Comparison of ENCODE assay signal across 21 cellular contexts in the genomic region with DNA sequence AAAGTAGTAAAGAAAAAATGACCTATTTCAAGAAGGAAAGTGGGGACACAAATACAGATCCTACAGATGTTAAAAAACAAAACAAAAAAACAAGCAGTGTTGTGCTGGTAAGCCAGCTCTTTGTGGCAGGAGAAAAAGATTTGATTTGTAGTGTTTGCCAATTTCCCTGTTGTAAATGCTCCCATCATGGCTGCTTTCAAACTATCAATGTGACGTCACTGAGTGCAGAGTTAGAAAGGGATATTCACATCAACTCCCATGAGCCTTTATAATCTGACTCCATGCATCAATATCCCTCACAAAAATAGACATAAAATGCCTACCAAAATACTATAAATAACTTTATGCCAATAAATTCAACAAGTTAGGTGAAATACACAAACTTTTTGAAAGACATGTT. TPM values are rescaled to one million over a fixed set of nuclear protein-coding genes. Genes with fewer than 3 reads are reported as not detected.
DNase-seq lines count a peak whose midpoint lies in the region; ATAC-seq, FAIRE-seq and TF ChIP-seq lines count a peak whose summit lies in the region.
"Had no signal": no experiment of that assay in that cellular context is flagged by ENCODE, and none has a peak within 500 bp of the region (broad histone marks: within the 10 kb centered on the region; RNA-seq: fewer than 3 reads in every experiment).

No MANE protein-coding gene starts in this region.

- POLR2A ChIA-PET in HepG2 (lab: Yijun Ruan, JAX) (no interaction called here), HEK293 (lab: Yijun Ruan, JAX) (no interaction called here)

- intact Hi-C loops in HepG2 (cut with micrococcal nuclease; ENCODE audit: unreplicated experiment) (no loop called here), right lobe of liver (cut with DNase I) (no loop called here)

- no peak for TF ChIP-seq POLR2A in HepG2 (IDR thresholded peaks at IDR 0.05; ENCODE audit: insufficient read depth in 1 of 2, low read depth in 2 of 2, low read length in 2 of 2)
- no peak for TF ChIP-seq POLR2A in right lobe of liver (IDR thresholded peaks at IDR 0.05)

- ATAC-seq in HepG2, result no peak
- ATAC-seq in right lobe of liver, result no peak
- no peak for ATAC-seq in esophagus mucosa

- H3K4me3 ChIP-seq in HepG2 (replicated peaks in 1 of 3; ENCODE audit: insufficient read depth in 1 of 3, low read depth in 2 of 3, low read length in 3 of 3) (no peak overlapping the region), right lobe of liver (no peak overlapping the region), HEK293 (ENCODE audit: low read depth, low read length) (no peak overlapping the region)
- H3K4me3 ChIP-seq: BLaER1 had no signal

- no peak for TF ChIP-seq RAD21 in HepG2 (CRISPR knock-in tag; IDR thresholded peaks at IDR 0.05)

- H3K36me3 ChIP-seq in HepG2 (replicated peaks in 1 of 2; ENCODE audit: control insufficient read depth in 1 of 2, insufficient read depth in 2 of 2, low read length in 2 of 2) (no peaks in the 10 kb centered on the region), right lobe of liver (no peaks in the 10 kb centered on the region), HEK293 (ENCODE audit: control insufficient read depth in 2 of 2, insufficient read depth in 1 of 2, low read length in 2 of 2) (no peaks in the 10 kb centered on the region)
- H3K36me3 ChIP-seq: BE2C, BLaER1 had no signal

- no peak for FAIRE-seq in HepG2 (lab: Jason Lieb, UNC)
- FAIRE-seq: G401.6, GM12891 had no signal

- no peaks in the 10 kb centered on the region for H4K20me1 ChIP-seq in HepG2 (ENCODE audit: insufficient read depth, low read length)
- H4K20me1 ChIP-seq: BLaER1 had no signal

- TF ChIP-seq CTCF in HepG2 (CRISPR knock-in tag; IDR thresholded peaks at IDR 0.05) (no peak), right lobe of liver (IDR thresholded peaks at IDR 0.05) (no peak), HEK293 (tag by site-specific recombination; IDR thresholded peaks at IDR 0.05) (no peak)

- H3K79me2 ChIP-seq in HepG2 (ENCODE audit: insufficient read depth, low read length), result no peaks in the 10 kb centered on the region

- no peak overlapping the region for H2AFZ ChIP-seq in HepG2 (ENCODE audit: low read length)

- no peak overlapping the region for H3K4me2 ChIP-seq in HepG2 (ENCODE audit: low read depth, low read length)
- H3K4me2 ChIP-seq: BLaER1 had no signal

- BruUV-seq in HepG2 (replicated peaks; lab: Mats Ljungman, UMichigan), result no TSS peak

- DNase-seq in HepG2 (ENCODE audit: low spot score), result no peak
- DNase-seq in right lobe of liver, result no peak
- DNase-seq in NCI-H510A treated with DMSO at 0.1 percent for 48 hours (lab: John Stamatoyannopoulos, UW), result no peak
- DNase-seq: ACHN; BE2C; C1 segment of cervical spinal cord; CD4-positive, alpha-beta memory T cell; CD4-positive, CD25-positive, alpha-beta regulatory T cell; CD8-positive, alpha-beta memory T cell; COR-L47; DMS 273 treated with DMSO at 0.1 percent for 48 hours; DMS79 treated with DMSO at 0.1 percent for 48 hours; GF-D8 had no signal

- TF ChIP-seq EP300 in HepG2 (IDR thresholded peaks at IDR 0.05; ENCODE audit: low read depth in 2 of 2, low read length in 2 of 2) (no peak), HepG2 (CRISPR knock-in tag; IDR thresholded peaks at IDR 0.05; ENCODE audit: borderline replicate concordance) (no peak)

- H3K4me1 ChIP-seq in HepG2 (ENCODE audit: insufficient read depth, low read length) (no peaks in the 10 kb centered on the region), right lobe of liver (no peaks in the 10 kb centered on the region), HEK293 (ENCODE audit: control insufficient read depth, insufficient read depth, low read length) (no peaks in the 10 kb centered on the region)
- H3K4me1 ChIP-seq: BE2C, BLaER1 had no signal

- CTCF ChIA-PET in HepG2 (lab: Yijun Ruan, JAX; ENCODE audit: low intra/inter-chr PET ratio, low total read pairs) (no interaction called here), HEK293 (lab: Yijun Ruan, JAX) (interaction anchor here (2.1 kb wide), 1 partner anchor 16 kb away, joined by 7 read pairs; no protein-coding TSS in a partner anchor)

- H3K27me3 ChIP-seq in HepG2 (ENCODE audit: control insufficient read depth in 1 of 2, insufficient read depth in 2 of 2, low read length in 2 of 2) (no peaks in the 10 kb centered on the region), right lobe of liver (no peaks in the 10 kb centered on the region)
- H3K27me3 ChIP-seq: BE2C, BLaER1 had no signal

- 0% methylated on average over 1 of the region's 1 CpG for WGBS in HepG2 (ENCODE audit: low lambda C conversion rate)
- 75% methylated on average over 1 of the region's 1 CpG for WGBS in right lobe of liver (ENCODE audit: insufficient coverage, low coverage, low lambda C conversion rate, missing lambda C conversion rate)

- H3K27ac ChIP-seq in HepG2 (ENCODE audit: extremely low read length, insufficient read depth, low read length) (no peak overlapping the region), right lobe of liver (no peak overlapping the region), HEK293 (ENCODE audit: extremely low read depth, low read depth, low read length) (no peak overlapping the region)
- H3K27ac ChIP-seq: 22Rv1, BLaER1 had no signal

- no peak overlapping the region for H3K9ac ChIP-seq in HepG2 (ENCODE audit: insufficient read depth, low read depth, low read length)
- H3K9ac ChIP-seq: BLaER1 had no signal

- in situ Hi-C loops in HepG2 (cut with HindIII; ENCODE audit: extremely low pct_ligation_motif_present, low pct_unique_long_range_greater_than_20kb), result no loop called here

- H3K9me3 ChIP-seq in HepG2 (ENCODE audit: low read length) (no peaks in the 10 kb centered on the region), right lobe of liver (no peaks in the 10 kb centered on the region), HEK293 (ENCODE audit: control insufficient read depth, insufficient read depth, low read depth, low read length) (no peaks in the 10 kb centered on the region; the same call in none of the 2 replicates)
- H3K9me3 ChIP-seq: BLaER1 had no signal

TF ChIP-seq in HepG2, 621 proteins besides CTCF, POLR2A, EP300 and RAD21:
- TF ChIP-seq ZNF282 (IDR thresholded peaks at IDR 0.05; ENCODE audit: partially characterized antibody), result no peak
- no peak for TF ChIP-seq ZKSCAN1 (IDR thresholded peaks at IDR 0.05; ENCODE audit: low read length)
- TF ChIP-seq CREB1 (IDR thresholded peaks at IDR 0.05), result peak; percentile 94
- TF ChIP-seq CREB1 (CRISPR knock-in tag; IDR thresholded peaks at IDR 0.05), result no peak
- no peak for TF ChIP-seq ZNF703 (CRISPR knock-in tag; IDR thresholded peaks at IDR 0.05; ENCODE audit: borderline replicate concordance)
- TF ChIP-seq SATB2 (CRISPR knock-in tag; IDR thresholded peaks at IDR 0.05), result no peak
- TF ChIP-seq TBL1XR1 (IDR thresholded peaks at IDR 0.05; ENCODE audit: borderline replicate concordance, low read length, partially characterized antibody), result no peak
- peak; percentile 71; the same call in 1 of the 2 replicates for TF ChIP-seq ATF7 (IDR thresholded peaks at IDR 0.05)
- no peak for TF ChIP-seq ATF7 (CRISPR knock-in tag; IDR thresholded peaks at IDR 0.05)
- TF ChIP-seq XRCC5 (optimal IDR thresholded peaks at IDR 0.05; ENCODE audit: low read length), result no peak
- TF ChIP-seq ZNF17 (CRISPR knock-in tag; IDR thresholded peaks at IDR 0.05), result no peak
- no peak for TF ChIP-seq ATAD3A (CRISPR knock-in tag; IDR thresholded peaks at IDR 0.05)
- no peak for TF ChIP-seq MAF1 (CRISPR knock-in tag; IDR thresholded peaks at IDR 0.05; ENCODE audit: borderline replicate concordance)

TF ChIP-seq in HEK293, 187 proteins besides CTCF, POLR2A, EP300 and RAD21:
- no peak for TF ChIP-seq ZBTB7A (tag by site-specific recombination; IDR thresholded peaks at IDR 0.05; ENCODE audit: low read depth)
- TF ChIP-seq ZNF112 (tag by site-specific recombination; IDR thresholded peaks at IDR 0.05), result peak; percentile 83

RNA-seq across cellular contexts. Expression of gene BCL11B, which starts 32.2 kb away (rescaled TPM):
- total RNA-seq in HepG2 (2016; rRNA removed; fragmentation: Illumina TruSeq; extraction: Trizol) (not detected in 2 replicates), right lobe of liver (under 1 TPM; 0.04 to 0.61 (median 0.24) TPM), esophagus mucosa (10.6 TPM)
- total RNA-seq in HepG2 (2016; cell fraction: cytosol; rRNA removed; fragmentation: Illumina TruSeq; extraction: Trizol; ENCODE audit: low read depth), result not detected in 2 replicates
- not detected in 2 replicates for total RNA-seq in HepG2 (2016; cell fraction: insoluble cytoplasmic fraction; rRNA removed; fragmentation: Illumina TruSeq; extraction: Trizol)
- total RNA-seq in HepG2 (2016; cell fraction: membrane; rRNA removed; fragmentation: Illumina TruSeq; extraction: Trizol), result not detected in 2 replicates
- not detected in 2 replicates for total RNA-seq in HepG2 (2016; cell fraction: nucleus; rRNA removed; fragmentation: Illumina TruSeq; extraction: Trizol)
- not detected in 2 replicates for polyA plus RNA-seq in HepG2 (2011; rRNA removed)
- not detected in 2 replicates for polyA plus RNA-seq in HepG2 (2011; cell fraction: cytosol; rRNA removed)
- polyA plus RNA-seq in HepG2 (2011; cell fraction: nucleus; rRNA removed), result 0.02 and 0.03 TPM in 2 replicates
- polyA plus RNA-seq in HepG2 (2012), result not detected in 2 replicates
- not detected in 2 replicates for polyA plus RNA-seq in HepG2 (2016; cell fraction: cytosol; fragmentation: Illumina TruSeq; extraction: Trizol; ENCODE audit: low read depth)
- not detected in 2 replicates for polyA plus RNA-seq in HepG2 (2016; cell fraction: insoluble cytoplasmic fraction; fragmentation: Illumina TruSeq; extraction: Trizol; ENCODE audit: low read depth)
- not detected in 2 replicates for polyA plus RNA-seq in HepG2 (2016; cell fraction: membrane; fragmentation: Illumina TruSeq; extraction: Trizol; ENCODE audit: low read depth)
- not detected in 2 replicates for polyA plus RNA-seq in HepG2 (2016; cell fraction: nucleus; fragmentation: Illumina TruSeq; extraction: Trizol; ENCODE audit: insufficient read depth, low read depth)
- not detected in 2 replicates for polyA minus RNA-seq in HepG2 (2011; rRNA and poly(A)+ RNA removed; ENCODE audit: low replicate concordance)
- polyA minus RNA-seq in HepG2 (2011; cell fraction: cytosol; rRNA and poly(A)+ RNA removed), result not detected in 2 replicates
- under 0.01 TPM in 1 of 2 replicates, not detected in the other for polyA minus RNA-seq in HepG2 (2011; cell fraction: nucleus; rRNA and poly(A)+ RNA removed)
- polyA plus RNA-seq: AG04450, CD14-positive monocyte had no signal
